ENCODE assay signal across 1 cellular context in the genomic region with DNA sequence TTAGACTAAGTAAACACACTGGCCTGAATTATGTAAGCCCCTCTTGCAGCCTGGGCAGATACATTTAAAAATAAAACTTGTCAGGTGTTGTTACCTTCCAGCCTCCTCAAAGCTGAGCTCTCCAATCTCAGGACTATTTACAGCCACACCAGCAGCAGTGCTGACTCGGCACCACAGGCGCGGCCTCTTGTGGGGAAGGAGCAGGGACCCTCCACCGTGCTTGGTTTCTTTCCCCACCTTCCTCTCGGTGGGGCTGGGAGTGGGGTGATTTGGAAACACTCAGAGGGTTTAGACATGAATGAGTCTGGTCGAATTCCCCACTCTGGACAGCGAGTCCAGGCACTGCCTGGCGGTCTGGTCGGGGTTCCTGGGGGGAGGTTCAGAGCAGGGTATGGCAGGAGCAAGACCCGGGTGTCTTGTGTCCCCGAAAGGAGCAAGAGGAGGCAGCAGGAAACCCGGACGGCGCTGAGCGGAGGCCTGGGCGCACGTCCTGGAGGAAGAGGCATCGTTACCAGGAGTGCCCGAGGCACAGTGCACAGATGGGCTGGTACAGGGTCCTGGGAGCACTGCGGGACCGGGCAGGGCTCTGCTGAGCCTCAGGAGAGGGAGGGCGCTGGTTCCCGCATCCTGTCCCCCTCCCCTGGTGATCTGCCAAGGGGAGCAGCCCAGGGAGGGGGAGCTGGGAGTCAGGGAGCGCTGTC.
TF ChIP-seq lines count a peak whose summit lies in the region.

No MANE protein-coding gene starts in this region.

TF ChIP-seq in HEK293T, 16 proteins besides CTCF, POLR2A, EP300 and RAD21 (continued from another document):
- TF ChIP-seq, protein P1, sequence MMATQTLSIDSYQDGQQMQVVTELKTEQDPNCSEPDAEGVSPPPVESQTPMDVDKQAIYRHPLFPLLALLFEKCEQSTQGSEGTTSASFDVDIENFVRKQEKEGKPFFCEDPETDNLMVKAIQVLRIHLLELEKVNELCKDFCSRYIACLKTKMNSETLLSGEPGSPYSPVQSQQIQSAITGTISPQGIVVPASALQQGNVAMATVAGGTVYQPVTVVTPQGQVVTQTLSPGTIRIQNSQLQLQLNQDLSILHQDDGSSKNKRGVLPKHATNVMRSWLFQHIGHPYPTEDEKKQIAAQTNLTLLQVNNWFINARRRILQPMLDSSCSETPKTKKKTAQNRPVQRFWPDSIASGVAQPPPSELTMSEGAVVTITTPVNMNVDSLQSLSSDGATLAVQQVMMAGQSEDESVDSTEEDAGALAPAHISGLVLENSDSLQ (IDR thresholded peaks at IDR 0.05), result no peak
- TF ChIP-seq FOXA1 (IDR thresholded peaks at IDR 0.05) (no peak), ARNT (IDR thresholded peaks at IDR 0.05) (no peak), ELF4 (IDR thresholded peaks at IDR 0.05) (no peak)
